ENCODE assay signal across 14 cellular contexts in the genomic region with DNA sequence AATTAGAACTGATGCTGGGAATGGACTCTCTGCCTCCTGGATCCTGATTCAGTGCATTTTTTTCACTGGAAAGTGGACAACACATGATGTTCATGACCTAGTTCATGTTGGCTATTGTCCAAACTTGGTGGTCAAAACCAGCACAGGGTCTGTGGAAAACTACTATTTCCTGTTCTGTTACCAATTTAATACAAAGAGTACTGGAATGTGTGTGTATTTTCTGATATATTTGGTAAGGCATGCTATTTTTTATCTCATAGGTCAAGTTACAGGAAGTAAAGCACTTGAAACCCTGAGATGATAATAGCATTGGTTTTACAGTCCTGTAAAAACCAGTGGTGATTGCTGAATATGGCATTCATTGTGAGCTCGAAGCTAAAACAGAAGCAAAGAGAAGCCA.
A peak's percentile ranks its signal among the peaks of the same experiment; 100 is the strongest.
DNase-seq lines count a peak whose midpoint lies in the region; ATAC-seq and TF ChIP-seq lines count a peak whose summit lies in the region.
"Had no signal": no experiment of that assay in that cellular context is flagged by ENCODE, and none has a peak within 500 bp of the region (broad histone marks: within the 10 kb centered on the region; RNA-seq: fewer than 3 reads in every experiment).

No MANE protein-coding gene starts in this region.

- peaks cover 31% of the 10 kb centered on the region for H3F3A ChIP-seq in SK-N-SH (replicated peaks; ENCODE audit: insufficient read depth)

- H2AFZ ChIP-seq in HCT116 (ENCODE audit: low read depth, low read length, poor library complexity, severe bottlenecking) (peak overlapping the region; percentile 77), SK-N-SH (ENCODE audit: low read depth) (peak overlapping the region; percentile 25; the same call in 1 of the 2 replicates)

- H4K20me1 ChIP-seq in HCT116 (ENCODE audit: insufficient read depth) = no peaks in the 10 kb centered on the region
- no peaks in the 10 kb centered on the region for H4K20me1 ChIP-seq in SK-N-SH (ENCODE audit: insufficient read depth)

- H3K9me2 ChIP-seq in HCT116 (ENCODE audit: insufficient read depth) = no peaks in the 10 kb centered on the region
- no peaks in the 10 kb centered on the region for H3K9me2 ChIP-seq in SK-N-SH

- H3K9me3 ChIP-seq in HCT116 (ENCODE audit: control insufficient read depth in 1 of 2, insufficient read depth in 1 of 2, low read depth in 1 of 2, low read length in 2 of 2) (no peaks in the 10 kb centered on the region), SK-N-SH (no peaks in the 10 kb centered on the region), upper lobe of right lung (no peaks in the 10 kb centered on the region)
- H3K9me3 ChIP-seq: heart left ventricle had no signal

- no peak overlapping the region for H3K4me3 ChIP-seq in AG04449 (ENCODE audit: low read depth, low read length)
- no peak overlapping the region for H3K4me3 ChIP-seq in HCT116 (replicated peaks in 1 of 2; ENCODE audit: low read depth in 1 of 2, low read length in 2 of 2)
- H3K4me3 ChIP-seq in SK-N-SH (ENCODE audit: low read depth in 2 of 2, low read length in 1 of 2) = 0 out of 4 replicates have a peak overlapping the region, but pooled peaks of 1 of the 2 experiments have one; percentile 0
- H3K4me3 ChIP-seq in foreskin fibroblast (ENCODE audit: low read depth in 1 of 2, low read length in 2 of 2) = no peak overlapping the region
- no peak overlapping the region for H3K4me3 ChIP-seq in upper lobe of right lung
- H3K4me3 ChIP-seq: heart left ventricle had no signal

- no peaks in the 10 kb centered on the region for H3K27me3 ChIP-seq in HCT116 (ENCODE audit: insufficient read depth, low read length)
- no peaks in the 10 kb centered on the region for H3K27me3 ChIP-seq in SK-N-SH (ENCODE audit: insufficient read depth)
- H3K27me3 ChIP-seq in upper lobe of right lung = no peaks in the 10 kb centered on the region
- H3K27me3 ChIP-seq: heart left ventricle had no signal

- DNase-seq in AG04449 (ENCODE audit: low read depth, low spot score) (peak; percentile 28), HCT116 (ENCODE audit: low read depth, low spot score) (no peak), SK-N-SH (no peak), foreskin fibroblast (peak; percentile 32 to 86), GOT3 (lab: John Stamatoyannopoulos, UW) (no peak), upper lobe of right lung (no peak)
- DNase-seq: activated T-cell treated with anti-CD3 and anti-CD28 coated beads for 4 hours; central memory CD4-positive, alpha-beta T cell; heart left ventricle; NCI-H1694 had no signal

- POLR2A ChIA-PET in AG04449 (lab: Yijun Ruan, JAX) (interaction anchor here (0.7 to 1.0 kb wide), 2 partner anchors 84 to 90 kb away, joined by 3 read pairs; a partner anchor contains a TSS), HCT116 (lab: Charles Lee) (no interaction called here), SK-N-SH (lab: Yijun Ruan, JAX) (no interaction called here)

- intact Hi-C loops in HCT116 (cut with micrococcal nuclease) = no loop called here
- intact Hi-C loops in upper lobe of right lung (cut with DNase I) = no loop called here

- no peak for ATAC-seq in HCT116
- no peak for ATAC-seq in activated CD4-positive, CD25-positive, alpha-beta regulatory T cell treated with anti-CD3 and anti-CD28 coated beads, Interleukin-2, amount 50 U/mL, for 24 hours
- ATAC-seq in GM21381 (IDR thresholded peaks at IDR 0.05; ENCODE audit: unreplicated experiment) = no peak
- no peak for ATAC-seq in upper lobe of right lung
- ATAC-seq: Panc1, sciatic nerve had no signal

- 36% methylated on average over 1 of the region's 1 CpG for WGBS in SK-N-SH (ENCODE audit: low lambda C conversion rate)

- no peak for TF ChIP-seq POLR2A in HCT116 (IDR thresholded peaks at IDR 0.05; ENCODE audit: borderline replicate concordance, extremely low read depth, insufficient read depth, insufficient read length)

- H3K9ac ChIP-seq in HCT116 (ENCODE audit: low read length) (no peak overlapping the region), SK-N-SH (peak overlapping the region; percentile 48; the same call in 1 of the 2 replicates)

- TF ChIP-seq EP300 in SK-N-SH (IDR thresholded peaks at IDR 0.05; ENCODE audit: borderline replicate concordance in 1 of 2, low read depth in 1 of 2, low read length in 1 of 2) = peak; percentile 29 to 60; a peak in 2 of 4 replicates

- TF ChIP-seq CTCF in AG04449 (IDR thresholded peaks at IDR 0.05; ENCODE audit: insufficient read depth, low read length, missing control alignments) (no peak), HCT116 (IDR thresholded peaks at IDR 0.05 in 2 of 3, conservative IDR thresholded peaks at IDR 0.05 in 1 of 3; ENCODE audit: borderline replicate concordance in 1 of 3, insufficient read depth in 1 of 3, low read depth in 2 of 3, low read length in 2 of 3) (no peak), SK-N-SH (IDR thresholded peaks at IDR 0.05) (no peak), foreskin fibroblast (IDR thresholded peaks at IDR 0.05; ENCODE audit: low read depth, low read length) (no peak), upper lobe of right lung (IDR thresholded peaks at IDR 0.05) (no peak)

- H3K4me1 ChIP-seq in HCT116 (ENCODE audit: control insufficient read depth in 1 of 2, insufficient read depth in 2 of 2, low read length in 2 of 2) (peaks cover 0 to 14% of the 10 kb centered on the region in 2 experiments; a peak in 2 of 4 replicates), SK-N-SH (ENCODE audit: control insufficient read depth in 1 of 2, insufficient read depth in 2 of 2, low read depth in 1 of 2, low read length in 1 of 2) (peaks cover 16 to 20% of the 10 kb centered on the region in 2 experiments), upper lobe of right lung (peaks cover 3% of the 10 kb centered on the region)

- H3K36me3 ChIP-seq in HCT116 (ENCODE audit: control insufficient read depth in 1 of 2, insufficient read depth in 2 of 2, low read length in 2 of 2) (no peaks in the 10 kb centered on the region), SK-N-SH (replicated peaks in 1 of 2; ENCODE audit: control insufficient read depth in 1 of 2, insufficient read depth in 2 of 2, low read length in 1 of 2) (peaks cover 12 to 24% of the 10 kb centered on the region in 2 experiments), upper lobe of right lung (no peaks in the 10 kb centered on the region)

- H3K79me2 ChIP-seq in HCT116 (ENCODE audit: insufficient read depth, low read length) (no peaks in the 10 kb centered on the region), SK-N-SH (ENCODE audit: insufficient read depth) (peaks cover 6% of the 10 kb centered on the region; the same call in 1 of the 2 replicates)

- H3K4me2 ChIP-seq in HCT116 (ENCODE audit: low read length) = no peak overlapping the region
- peak overlapping the region; percentile 19; the same call in 1 of the 2 replicates for H3K4me2 ChIP-seq in SK-N-SH

- RAD21 ChIA-PET in HCT116 (lab: Charles Lee; ENCODE audit: low non-redundant PET in 1 of 2, low total read pairs in 2 of 2, uncharacterized antibody in 2 of 2, unreplicated experiment in 2 of 2) = no interaction called here

- CTCF ChIA-PET in AG04449 (lab: Yijun Ruan, JAX) = no interaction called here
- CTCF ChIA-PET in HCT116 (lab: Charles Lee) = no interaction called here
- CTCF ChIA-PET in SK-N-SH (lab: Yijun Ruan, JAX) = interaction anchor here (0.7 kb wide), 1 partner anchor 87 kb away, joined by 3 read pairs; no protein-coding TSS in a partner anchor

- BruUV-seq in HCT116 (replicated peaks; lab: Mats Ljungman, UMichigan) = no TSS peak

- TF ChIP-seq RAD21 in HCT116 (IDR thresholded peaks at IDR 0.05; ENCODE audit: low read depth) = no peak
- no peak for TF ChIP-seq RAD21 in SK-N-SH (IDR thresholded peaks at IDR 0.05; ENCODE audit: low read length)

- H3K27ac ChIP-seq in HCT116 (ENCODE audit: low read depth, low read length) (no peak overlapping the region), SK-N-SH (ENCODE audit: low read depth in 2 of 2, low read length in 1 of 2) (peak overlapping the region; percentile 85 to 96), upper lobe of right lung (no peak overlapping the region)

TF ChIP-seq in HCT116, 20 proteins besides CTCF, POLR2A, EP300 and RAD21:
- TF ChIP-seq EZH2phosphoT487 (IDR thresholded peaks at IDR 0.05; ENCODE audit: borderline replicate concordance) = no peak
- 0 out of 2 replicates have a peak, but pooled peaks have one; percentile 4 for TF ChIP-seq CBX3 (IDR thresholded peaks at IDR 0.05; ENCODE audit: low read depth)
- no peak for TF ChIP-seq SRF (IDR thresholded peaks at IDR 0.05; ENCODE audit: low read depth)

TF ChIP-seq in SK-N-SH, 30 proteins besides CTCF, POLR2A, EP300 and RAD21 (continues in another document):
- TF ChIP-seq CHD2 (IDR thresholded peaks at IDR 0.05; ENCODE audit: low read length, partially characterized antibody) (no peak), JUND (IDR thresholded peaks at IDR 0.05) (peak; percentile 45; the same call in 1 of the 2 replicates), RXRA (IDR thresholded peaks at IDR 0.05; ENCODE audit: borderline replicate concordance, low read depth) (no peak; the same call in 1 of the 2 replicates), MXI1 (IDR thresholded peaks at IDR 0.05; ENCODE audit: low read depth, low read length) (no peak), NFIC (IDR thresholded peaks at IDR 0.05; ENCODE audit: borderline replicate concordance) (peak; percentile 57; the same call in 1 of the 2 replicates), GATA2 (CRISPR knock-in tag; IDR thresholded peaks at IDR 0.05) (no peak), TCF12 (IDR thresholded peaks at IDR 0.05) (peak; percentile 76)
- TF ChIP-seq, protein P1, sequence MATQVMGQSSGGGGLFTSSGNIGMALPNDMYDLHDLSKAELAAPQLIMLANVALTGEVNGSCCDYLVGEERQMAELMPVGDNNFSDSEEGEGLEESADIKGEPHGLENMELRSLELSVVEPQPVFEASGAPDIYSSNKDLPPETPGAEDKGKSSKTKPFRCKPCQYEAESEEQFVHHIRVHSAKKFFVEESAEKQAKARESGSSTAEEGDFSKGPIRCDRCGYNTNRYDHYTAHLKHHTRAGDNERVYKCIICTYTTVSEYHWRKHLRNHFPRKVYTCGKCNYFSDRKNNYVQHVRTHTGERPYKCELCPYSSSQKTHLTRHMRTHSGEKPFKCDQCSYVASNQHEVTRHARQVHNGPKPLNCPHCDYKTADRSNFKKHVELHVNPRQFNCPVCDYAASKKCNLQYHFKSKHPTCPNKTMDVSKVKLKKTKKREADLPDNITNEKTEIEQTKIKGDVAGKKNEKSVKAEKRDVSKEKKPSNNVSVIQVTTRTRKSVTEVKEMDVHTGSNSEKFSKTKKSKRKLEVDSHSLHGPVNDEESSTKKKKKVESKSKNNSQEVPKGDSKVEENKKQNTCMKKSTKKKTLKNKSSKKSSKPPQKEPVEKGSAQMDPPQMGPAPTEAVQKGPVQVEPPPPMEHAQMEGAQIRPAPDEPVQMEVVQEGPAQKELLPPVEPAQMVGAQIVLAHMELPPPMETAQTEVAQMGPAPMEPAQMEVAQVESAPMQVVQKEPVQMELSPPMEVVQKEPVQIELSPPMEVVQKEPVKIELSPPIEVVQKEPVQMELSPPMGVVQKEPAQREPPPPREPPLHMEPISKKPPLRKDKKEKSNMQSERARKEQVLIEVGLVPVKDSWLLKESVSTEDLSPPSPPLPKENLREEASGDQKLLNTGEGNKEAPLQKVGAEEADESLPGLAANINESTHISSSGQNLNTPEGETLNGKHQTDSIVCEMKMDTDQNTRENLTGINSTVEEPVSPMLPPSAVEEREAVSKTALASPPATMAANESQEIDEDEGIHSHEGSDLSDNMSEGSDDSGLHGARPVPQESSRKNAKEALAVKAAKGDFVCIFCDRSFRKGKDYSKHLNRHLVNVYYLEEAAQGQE (IDR thresholded peaks at IDR 0.05; ENCODE audit: low read depth, low read length) = no peak

Comparison
In these comparisons a context has a peak if more than half of its experiments do, and no peak if none do; other contexts are left out.
1. DNase-seq: peak in AG04449 (single experiment) and foreskin fibroblast (2 of 2); none in HCT116 (single experiment), SK-N-SH (single experiment), GOT3 (single experiment) and upper lobe of right lung (single experiment).
2. H3K27ac ChIP-seq: peak in SK-N-SH (2 of 2); none in HCT116 (single experiment) and upper lobe of right lung (single experiment).